In the genomic region with DNA sequence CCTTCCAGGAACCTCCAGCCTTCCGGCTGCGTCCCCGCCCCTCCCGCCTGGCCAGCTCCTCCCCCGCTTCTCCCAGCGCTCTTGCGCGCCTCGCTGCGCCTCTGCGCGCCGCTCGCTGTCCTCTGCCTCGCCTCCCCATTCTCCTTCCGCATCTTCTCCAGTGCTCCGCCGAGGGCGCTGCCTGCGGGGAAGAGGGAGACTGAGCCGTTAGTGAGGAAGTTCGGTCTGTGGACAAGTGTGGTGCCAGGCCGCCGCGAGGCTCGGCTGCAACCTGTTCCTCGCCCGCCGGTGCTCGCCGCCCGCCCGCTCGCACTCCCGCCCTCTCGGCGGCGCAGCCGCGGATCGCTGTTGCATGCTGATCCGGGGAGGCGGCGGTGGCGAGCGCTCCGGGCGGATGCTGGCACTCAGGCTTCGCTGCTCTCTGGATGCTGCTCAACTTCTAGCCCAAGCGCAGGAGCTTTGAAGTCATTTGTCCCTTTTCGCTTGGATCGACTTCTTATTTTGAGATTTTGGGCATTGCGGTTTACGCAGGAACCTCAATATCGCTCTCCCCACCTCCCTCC, we compare ENCODE assay signal across 1 cellular context.
TF ChIP-seq lines count a peak whose summit lies in the region.

No MANE protein-coding gene starts in this region.

TF ChIP-seq in GM12878, 131 proteins besides CTCF, POLR2A, EP300 and RAD21 (continued from another document):
- TF ChIP-seq ZBTB40 (IDR thresholded peaks at IDR 0.05; ENCODE audit: borderline replicate concordance) (no peak), EGR1 (IDR thresholded peaks at IDR 0.05; ENCODE audit: borderline replicate concordance in 1 of 2, low read depth in 2 of 2, low read length in 2 of 2) (0 out of 3 replicates have a peak, but pooled peaks of 1 of the 2 experiments have one; percentile 43), CBX5 (IDR thresholded peaks at IDR 0.05; ENCODE audit: low read depth) (peak; percentile 71; the same call in 1 of the 2 replicates), FOS (IDR thresholded peaks at IDR 0.05; ENCODE audit: borderline replicate concordance, extremely low read depth, insufficient read length) (no peak), BHLHE40 (IDR thresholded peaks at IDR 0.05; ENCODE audit: borderline replicate concordance in 1 of 2, low read depth in 2 of 2, low read length in 1 of 2) (peak in 1 of 2 experiments; percentile 41; a peak in 1 of 4 replicates), GATAD2B (conservative IDR thresholded peaks at IDR 0.05; ENCODE audit: low read depth) (peak; percentile 54; the same call in 1 of the 2 replicates), CHD2 (IDR thresholded peaks at IDR 0.05; ENCODE audit: borderline replicate concordance, low read depth, low read length) (no peak), NRF1 (conservative IDR thresholded peaks at IDR 0.05; ENCODE audit: low read depth, low read length) (0 out of 2 replicates have a peak, but pooled peaks have one; percentile 7), HDAC6 (IDR thresholded peaks at IDR 0.05; ENCODE audit: unreplicated experiment) (peak; percentile 77), RUNX3 (IDR thresholded peaks at IDR 0.05; ENCODE audit: low read length) (peak; percentile 24), TCF12 (IDR thresholded peaks at IDR 0.05; ENCODE audit: low read depth, low read length) (peak; percentile 38; the same call in 1 of the 2 replicates)
- TF ChIP-seq, protein P1, sequence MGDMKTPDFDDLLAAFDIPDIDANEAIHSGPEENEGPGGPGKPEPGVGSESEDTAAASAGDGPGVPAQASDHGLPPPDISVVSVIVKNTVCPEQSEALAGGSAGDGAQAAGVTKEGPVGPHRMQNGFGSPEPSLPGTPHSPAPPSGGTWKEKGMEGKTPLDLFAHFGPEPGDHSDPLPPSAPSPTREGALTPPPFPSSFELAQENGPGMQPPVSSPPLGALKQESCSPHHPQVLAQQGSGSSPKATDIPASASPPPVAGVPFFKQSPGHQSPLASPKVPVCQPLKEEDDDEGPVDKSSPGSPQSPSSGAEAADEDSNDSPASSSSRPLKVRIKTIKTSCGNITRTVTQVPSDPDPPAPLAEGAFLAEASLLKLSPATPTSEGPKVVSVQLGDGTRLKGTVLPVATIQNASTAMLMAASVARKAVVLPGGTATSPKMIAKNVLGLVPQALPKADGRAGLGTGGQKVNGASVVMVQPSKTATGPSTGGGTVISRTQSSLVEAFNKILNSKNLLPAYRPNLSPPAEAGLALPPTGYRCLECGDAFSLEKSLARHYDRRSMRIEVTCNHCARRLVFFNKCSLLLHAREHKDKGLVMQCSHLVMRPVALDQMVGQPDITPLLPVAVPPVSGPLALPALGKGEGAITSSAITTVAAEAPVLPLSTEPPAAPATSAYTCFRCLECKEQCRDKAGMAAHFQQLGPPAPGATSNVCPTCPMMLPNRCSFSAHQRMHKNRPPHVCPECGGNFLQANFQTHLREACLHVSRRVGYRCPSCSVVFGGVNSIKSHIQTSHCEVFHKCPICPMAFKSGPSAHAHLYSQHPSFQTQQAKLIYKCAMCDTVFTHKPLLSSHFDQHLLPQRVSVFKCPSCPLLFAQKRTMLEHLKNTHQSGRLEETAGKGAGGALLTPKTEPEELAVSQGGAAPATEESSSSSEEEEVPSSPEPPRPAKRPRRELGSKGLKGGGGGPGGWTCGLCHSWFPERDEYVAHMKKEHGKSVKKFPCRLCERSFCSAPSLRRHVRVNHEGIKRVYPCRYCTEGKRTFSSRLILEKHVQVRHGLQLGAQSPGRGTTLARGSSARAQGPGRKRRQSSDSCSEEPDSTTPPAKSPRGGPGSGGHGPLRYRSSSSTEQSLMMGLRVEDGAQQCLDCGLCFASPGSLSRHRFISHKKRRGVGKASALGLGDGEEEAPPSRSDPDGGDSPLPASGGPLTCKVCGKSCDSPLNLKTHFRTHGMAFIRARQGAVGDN (IDR thresholded peaks at IDR 0.05), result peak; percentile 93
TF ChIP-seq in GM12878: peak in this region for 23.
